ENCODE assay signal across 25 cellular contexts in the genomic region with DNA sequence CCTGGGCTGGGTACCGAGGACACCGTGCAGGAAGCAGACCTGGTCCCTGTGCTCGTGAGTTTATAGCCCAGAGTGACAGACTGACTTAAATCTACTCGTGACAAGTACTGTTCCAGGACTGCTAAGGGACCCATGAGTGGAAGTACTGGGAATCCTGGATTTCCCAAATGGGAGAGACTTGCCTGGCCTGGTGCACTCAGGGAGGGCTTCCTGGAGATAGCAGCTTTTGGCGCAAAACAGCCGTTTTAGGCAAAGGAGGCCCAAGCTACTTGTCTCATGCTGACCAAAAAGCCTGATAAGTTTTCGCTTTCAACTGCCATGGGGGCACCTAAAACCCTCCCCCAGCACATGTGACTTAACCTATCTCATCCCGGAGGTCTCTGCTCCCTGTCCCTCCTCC. TPM values are rescaled to one million over a fixed set of nuclear protein-coding genes. Genes with fewer than 3 reads are reported as not detected.
"Had no signal": no experiment of that assay in that cellular context is flagged by ENCODE, and none has a peak within 500 bp of the region (broad histone marks: within the 10 kb centered on the region; RNA-seq: fewer than 3 reads in every experiment).

No MANE protein-coding gene starts in this region.

- DNase-seq: KBM-7, NCI-H1048, NCI-H1105, NCI-H1417, NCI-H1436 treated with DMSO at 0.1 percent for 48 hours, NCI-H1694, NCI-H187 treated with DMSO at 0.1 percent for 48 hours, NCI-H2029 treated with DMSO at 0.1 percent for 48 hours, NCI-H2227 treated with DMSO at 0.1 percent for 48 hours, NCI-H524, NCI-H526 treated with DMSO at 0.1 percent for 48 hours, NCI-H748 treated with DMSO at 0.1 percent for 48 hours, PC-9, Peyer's patch, Right ventricle myocardium superior, SIG-M5 had no signal

- H3K9me3 ChIP-seq: Peyer's patch, SJSA1 had no signal

- FAIRE-seq: HTR-8/SVneo had no signal

- H3K4me3 ChIP-seq: PC-9, Peyer's patch, SJSA1, SK-N-MC had no signal

- H3K27me3 ChIP-seq: Peyer's patch had no signal

- H3K4me3 Mint-ChIP-seq: IgD-negative memory B cell had no signal

- H2AFZ ChIP-seq: PC-9 had no signal

- H3K4me2 ChIP-seq: PC-9 had no signal

- H3K27ac ChIP-seq: HL-60, PC-9, Peyer's patch, SJSA1, SK-N-MC had no signal

- H3K36me3 ChIP-seq: Peyer's patch, SJSA1 had no signal

- H3K4me1 ChIP-seq: Peyer's patch, SJSA1 had no signal

RNA-seq across cellular contexts. Expression of gene ATP2C2, which starts 51.4 kb away (rescaled TPM):
- total RNA-seq: LHCN-M2, MCF 10A, NCI-H460, Right ventricle myocardium superior, RPMI7951, SJSA1 had no signal
- polyA plus RNA-seq: IgD-negative memory B cell had no signal
